14 cellular contexts compared by ENCODE assay signal in the genomic region with DNA sequence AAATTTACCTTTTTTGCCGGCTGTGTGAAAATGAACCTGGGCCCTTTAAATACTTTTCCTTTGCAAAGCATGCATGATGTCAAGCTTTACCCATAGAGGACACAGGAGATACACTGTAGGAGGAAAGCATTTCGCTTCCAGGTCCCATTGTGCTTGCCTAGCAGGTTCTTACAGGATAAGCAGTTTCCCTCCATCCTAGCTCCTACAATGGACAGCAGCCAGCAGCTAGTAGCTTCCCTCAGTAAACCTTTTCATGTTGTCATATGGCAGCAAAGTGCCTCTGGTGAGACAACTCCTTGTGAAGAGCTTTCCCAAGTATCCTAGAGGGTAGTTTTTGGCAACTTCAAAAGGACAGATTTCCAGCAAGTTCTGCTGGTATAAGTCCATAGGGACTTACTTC.
"Had no signal": no experiment of that assay in that cellular context is flagged by ENCODE, and none has a peak within 500 bp of the region (broad histone marks: within the 10 kb centered on the region; RNA-seq: fewer than 3 reads in every experiment).

No MANE protein-coding gene starts in this region.

- H3K9me3 Mint-ChIP-seq: activated naive CD4-positive, alpha-beta T cell treated with anti-CD3 and anti-CD28 coated beads for 36 hours; activated T-helper 2 cell treated with anti-CD3 and anti-CD28 coated beads, Interferon-gamma antibody, Interleukin-2, Interleukin-4, amounts not matched to agents 10 μg/mL and 5 μg/mL and 100 μg/mL, durations not matched to agents 14 hours and 24 hours and 36 hours; mesothelial cell of epicardium; stimulated activated naive CD8-positive, alpha-beta T cell treated with anti-CD3 and anti-CD28 coated beads, Interleukin-15, amount 100 ng/mL, for 72 hours had no signal

- H3K27ac ChIP-seq: ascending aorta, breast epithelium, esophagus squamous epithelium, upper lobe of left lung had no signal

- H3K27ac Mint-ChIP-seq: activated naive CD4-positive, alpha-beta T cell treated with anti-CD3 and anti-CD28 coated beads for 36 hours; activated T-helper 2 cell treated with anti-CD3 and anti-CD28 coated beads, Interferon-gamma antibody, Interleukin-2, Interleukin-4, amounts not matched to agents 10 μg/mL and 5 μg/mL and 100 μg/mL, durations not matched to agents 14 hours and 24 hours and 36 hours; mesothelial cell of epicardium; stimulated activated naive CD8-positive, alpha-beta T cell treated with anti-CD3 and anti-CD28 coated beads, Interleukin-15, amount 100 ng/mL, for 72 hours had no signal

- H3K9me3 ChIP-seq: ascending aorta, breast epithelium, esophagus squamous epithelium, sigmoid colon, upper lobe of left lung had no signal

- H3K4me1 Mint-ChIP-seq: mesothelial cell of epicardium; stimulated activated naive CD8-positive, alpha-beta T cell treated with anti-CD3 and anti-CD28 coated beads, Interleukin-15, amount 100 ng/mL, for 72 hours had no signal

- H3K4me1 ChIP-seq: ascending aorta, breast epithelium, esophagus squamous epithelium, upper lobe of left lung had no signal

- H3K4me3 Mint-ChIP-seq: activated naive CD4-positive, alpha-beta T cell treated with anti-CD3 and anti-CD28 coated beads for 36 hours; mesothelial cell of epicardium; stimulated activated naive CD8-positive, alpha-beta T cell treated with anti-CD3 and anti-CD28 coated beads, Interleukin-15, amount 100 ng/mL, for 72 hours had no signal

- H3K27me3 Mint-ChIP-seq: stimulated activated naive CD8-positive, alpha-beta T cell treated with anti-CD3 and anti-CD28 coated beads, Interleukin-15, amount 100 ng/mL, for 72 hours had no signal

- H3K27me3 ChIP-seq: ascending aorta, breast epithelium, esophagus squamous epithelium, sigmoid colon, upper lobe of left lung had no signal

- FAIRE-seq: colon had no signal

- H3K36me3 ChIP-seq: ascending aorta, breast epithelium, esophagus squamous epithelium, sigmoid colon, upper lobe of left lung had no signal

- DNase-seq: activated CD4-positive, alpha-beta T cell treated with anti-CD3 and anti-CD28 coated beads, Interleukin-2, amount 50 U/mL, for 48 hours; activated naive CD4-positive, alpha-beta T cell treated with anti-CD3 and anti-CD28 coated beads for 36 hours; esophagus squamous epithelium; hippocampal formation; kidney glomerular epithelial cell; sigmoid colon; stimulated activated CD4-positive, alpha-beta T cell treated with anti-CD3 and anti-CD28 coated beads, Interleukin-1b, Interleukin-23, amount 100 ng/mL, for 48 hours; stimulated activated naive CD8-positive, alpha-beta T cell treated with anti-CD3 and anti-CD28 coated beads, Interleukin-15, amount 100 ng/mL, for 72 hours; upper lobe of left lung had no signal

- ATAC-seq: stimulated activated naive CD8-positive, alpha-beta T cell treated with anti-CD3 and anti-CD28 coated beads, Interleukin-15, amount 100 ng/mL, for 72 hours had no signal

- H3K4me3 ChIP-seq: ascending aorta, breast epithelium, esophagus squamous epithelium, sigmoid colon, upper lobe of left lung had no signal
